15 cellular contexts compared by ENCODE assay signal in the genomic region with DNA sequence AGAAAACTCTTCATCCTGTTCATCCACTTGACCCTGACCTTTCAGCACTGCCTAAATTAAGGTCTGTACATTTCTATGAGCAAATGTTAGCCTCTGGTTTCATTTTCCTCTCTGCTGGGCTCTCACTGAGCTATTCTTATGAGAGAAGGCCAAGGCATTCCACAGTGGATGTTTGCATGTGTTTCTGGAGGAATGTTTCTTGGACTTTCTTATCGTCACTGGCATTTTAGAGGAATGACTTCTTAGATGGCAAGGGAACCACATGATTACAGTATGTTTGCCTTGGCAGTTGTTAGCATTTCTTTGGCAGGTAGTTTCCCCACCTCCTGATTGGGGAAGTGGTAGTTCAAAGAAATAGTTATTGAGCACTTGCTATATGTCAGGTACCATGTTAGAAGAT.
DNase-seq lines count a peak whose midpoint lies in the region; ATAC-seq, FAIRE-seq and TF ChIP-seq lines count a peak whose summit lies in the region.
"Had no signal": no experiment of that assay in that cellular context is flagged by ENCODE, and none has a peak within 500 bp of the region (broad histone marks: within the 10 kb centered on the region; RNA-seq: fewer than 3 reads in every experiment).

No MANE protein-coding gene starts in this region.

- no peak overlapping the region for H3K14ac ChIP-seq in H1 (ENCODE audit: insufficient read length)

- H2BK5ac ChIP-seq in H1 (ENCODE audit: low read depth, low read length) (no peak overlapping the region), mesendoderm (ENCODE audit: low read length) (no peak overlapping the region)

- H3K9ac ChIP-seq in H1 (replicated peaks in 1 of 4; ENCODE audit: extremely low read depth in 1 of 4, low read depth in 3 of 4, low read length in 3 of 4) = no peak overlapping the region
- H3K9ac ChIP-seq in mesendoderm (ENCODE audit: low read length) = no peak overlapping the region
- H3K9ac ChIP-seq: BLaER1 had no signal

- H3K18ac ChIP-seq in H1 (ENCODE audit: extremely low read depth, low read length) (no peak overlapping the region), mesendoderm (ENCODE audit: low read length) (no peak overlapping the region)

- no peaks in the 10 kb centered on the region for H3K36me3 Mint-ChIP-seq in natural killer cell treated with Interleukin-12 subunit alpha and Interleukin-12 subunit beta and Interleukin-15 and Interleukin-18, amount 100 ng/mL, for 72 hours
- H3K36me3 Mint-ChIP-seq: activated CD8-positive, alpha-beta memory T cell treated with anti-CD3 and anti-CD28 coated beads, Interleukin-2, amount 10 ng/mL, durations not matched to agents 7 days and 5 days; natural killer cell had no signal

- CTCF ChIA-PET in H1 (lab: Charles Lee; ENCODE audit: partially characterized antibody) = interaction anchor here (0.7 kb wide), 1 partner anchor 9 kb away, joined by 4 read pairs; no protein-coding TSS in a partner anchor

- no peak for TF ChIP-seq CTCF in H1 (IDR thresholded peaks at IDR 0.05; ENCODE audit: control extremely low read depth in 1 of 3, insufficient read depth in 1 of 3, low read depth in 1 of 3, low read length in 3 of 3)

- H3K9me3 ChIP-seq in H1 (ENCODE audit: insufficient read depth in 2 of 2, low read depth in 1 of 2, low read length in 1 of 2) = no peaks in the 10 kb centered on the region
- H3K9me3 ChIP-seq: BLaER1, spleen had no signal

- H2BK12ac ChIP-seq in H1 (ENCODE audit: low read depth, low read length) = no peak overlapping the region

- H3K27ac Mint-ChIP-seq in natural killer cell treated with Interleukin-12 subunit alpha and Interleukin-12 subunit beta and Interleukin-15 and Interleukin-18, amount 100 ng/mL, for 72 hours = no peak overlapping the region
- H3K27ac Mint-ChIP-seq: activated CD8-positive, alpha-beta memory T cell treated with anti-CD3 and anti-CD28 coated beads, Interleukin-2, amount 10 ng/mL, durations not matched to agents 7 days and 5 days; activated naive CD8-positive, alpha-beta T cell treated with anti-CD3 and anti-CD28 coated beads, Interleukin-2, amount 50 U/mL, for 24 hours; natural killer cell; T-helper 2 cell treated with Interferon-gamma antibody and Interleukin-4, amounts not matched to agents 5 μg/mL and 100 μg/mL, for 36 hours had no signal

- H3K56ac ChIP-seq in H1 (replicated peaks; ENCODE audit: insufficient read length, low read depth, low read length) (no peak overlapping the region), mesendoderm (ENCODE audit: low read length) (no peak overlapping the region)

- H4K91ac ChIP-seq in H1 (replicated peaks; ENCODE audit: insufficient read length, low read length) = no peak overlapping the region

- no peak overlapping the region for H2AFZ ChIP-seq in ACC112 (ENCODE audit: low read length, unreplicated experiment)
- H2AFZ ChIP-seq in H1 (ENCODE audit: low read length) = no peak overlapping the region

- H3K79me2 ChIP-seq in ACC112 (ENCODE audit: control insufficient read depth, insufficient read depth, low read length, unreplicated experiment) = no peaks in the 10 kb centered on the region
- H3K79me2 ChIP-seq in H1 (ENCODE audit: control insufficient read depth in 1 of 2, insufficient read depth in 2 of 2, low read length in 2 of 2) = no peaks in the 10 kb centered on the region
- H3K79me2 ChIP-seq in mesendoderm (ENCODE audit: control insufficient read depth, insufficient read depth, low read length) = no peaks in the 10 kb centered on the region

- no peak overlapping the region for H2BK20ac ChIP-seq in H1 (ENCODE audit: low read length)

- TF ChIP-seq POLR2A in H1 (IDR thresholded peaks at IDR 0.05; ENCODE audit: control extremely low read depth in 1 of 2, low read depth in 2 of 2, low read length in 2 of 2) = no peak

- POLR2A ChIA-PET in H1 (lab: Charles Lee; ENCODE audit: partially characterized antibody) = no interaction called here

- H3K4me2 ChIP-seq in H1 (ENCODE audit: insufficient read depth in 1 of 2, low read depth in 2 of 2, low read length in 2 of 2) = peak overlapping the region; percentile 41 to 56
- no peak overlapping the region for H3K4me2 ChIP-seq in mesendoderm (ENCODE audit: low read length)
- H3K4me2 ChIP-seq: BLaER1 had no signal

- no peak overlapping the region for H3K4ac ChIP-seq in H1 (replicated peaks; ENCODE audit: insufficient read length, low read depth, low read length)
- H3K4ac ChIP-seq in mesendoderm (ENCODE audit: low read depth, low read length) = no peak overlapping the region

- H3K4me1 ChIP-seq in ACC112 (ENCODE audit: control insufficient read depth, insufficient read depth, low read length, unreplicated experiment) = peaks cover 23% of the 10 kb centered on the region
- H3K4me1 ChIP-seq in H1 (replicated peaks in 1 of 4; ENCODE audit: control insufficient read depth in 3 of 4, insufficient read depth in 4 of 4, low read length in 3 of 4) = peaks cover 7 to 17% (median 12%) of the 10 kb centered on the region in 4 experiments
- no peaks in the 10 kb centered on the region for H3K4me1 ChIP-seq in mesendoderm (ENCODE audit: control insufficient read depth, low read depth, low read length)

- H3K79me1 ChIP-seq in H1 (ENCODE audit: low read depth, low read length) (no peaks in the 10 kb centered on the region), mesendoderm (ENCODE audit: low read length) (no peaks in the 10 kb centered on the region)

- 38% methylated on average over 1 of the region's 1 CpG; no CpG with 5 or more reads in 1 of the 2 experiments for WGBS in H1 (ENCODE audit: extremely low coverage in 1 of 2, insufficient coverage in 1 of 2, insufficient read length in 1 of 2, insufficient replicate concordance in 2 of 2, low coverage in 1 of 2, low lambda C conversion rate in 2 of 2, missing lambda C conversion rate in 1 of 2), 2 experiments
- no CpG with 5 or more reads among the region's 1 CpG for WGBS in mesendoderm (ENCODE audit: extremely low coverage, insufficient coverage, low lambda C conversion rate)

- ATAC-seq in natural killer cell treated with Interleukin-12 subunit alpha and Interleukin-12 subunit beta and Interleukin-15 and Interleukin-18, amount 100 ng/mL, for 72 hours = no peak
- ATAC-seq: activated CD8-positive, alpha-beta memory T cell treated with anti-CD3 and anti-CD28 coated beads, Interleukin-2, amount 10 ng/mL, durations not matched to agents 7 days and 5 days; activated naive CD8-positive, alpha-beta T cell treated with anti-CD3 and anti-CD28 coated beads, Interleukin-2, amount 50 U/mL, for 24 hours; natural killer cell had no signal

- no peaks in the 10 kb centered on the region for H3K23me2 ChIP-seq in H1 (ENCODE audit: low read depth, low read length)

- H3K27ac ChIP-seq in ACC112 (ENCODE audit: low read depth, low read length) (peak overlapping the region; percentile 17; the same call in 1 of the 2 replicates), H1 (ENCODE audit: low read depth, low read length) (no peak overlapping the region), mesendoderm (ENCODE audit: low read depth, low read length) (no peak overlapping the region)
- H3K27ac ChIP-seq: BLaER1 had no signal

- H2AK5ac ChIP-seq in H1 (ENCODE audit: low read depth, low read length) (no peak overlapping the region), mesendoderm (ENCODE audit: low read length) (no peak overlapping the region)

- TF ChIP-seq RAD21 in H1 (IDR thresholded peaks at IDR 0.05 in 1 of 2, conservative IDR thresholded peaks at IDR 0.05 in 1 of 2; ENCODE audit: low read depth in 2 of 2, low read length in 2 of 2) = no peak

- no peaks in the 10 kb centered on the region for H3K27me3 ChIP-seq in ACC112 (ENCODE audit: insufficient read depth, low read length)
- no peaks in the 10 kb centered on the region for H3K27me3 ChIP-seq in H1 (replicated peaks in 1 of 4; ENCODE audit: control insufficient read depth in 3 of 4, extremely low read depth in 1 of 4, insufficient read depth in 3 of 4, low read length in 3 of 4)
- H3K27me3 ChIP-seq in mesendoderm (ENCODE audit: insufficient read depth, low read length, poor library complexity) = no peaks in the 10 kb centered on the region
- H3K27me3 ChIP-seq: BLaER1, spleen had no signal

- H4K8ac ChIP-seq in H1 (ENCODE audit: extremely low read depth, insufficient read depth, low read length) (no peak overlapping the region), mesendoderm (ENCODE audit: low read depth, low read length) (no peak overlapping the region)

- H3K4me1 Mint-ChIP-seq in natural killer cell treated with Interleukin-12 subunit alpha and Interleukin-12 subunit beta and Interleukin-15 and Interleukin-18, amount 100 ng/mL, for 72 hours (ENCODE audit: low read depth in 2 of 2) = no peaks in the 10 kb centered on the region
- H3K4me1 Mint-ChIP-seq: activated CD8-positive, alpha-beta memory T cell treated with anti-CD3 and anti-CD28 coated beads, Interleukin-2, amount 10 ng/mL, durations not matched to agents 7 days and 5 days; activated naive CD8-positive, alpha-beta T cell treated with anti-CD3 and anti-CD28 coated beads, Interleukin-2, amount 50 U/mL, for 24 hours; natural killer cell had no signal

- no peak for TF ChIP-seq EP300 in H1 (IDR thresholded peaks at IDR 0.05; ENCODE audit: borderline replicate concordance in 1 of 2, low read depth in 2 of 2, low read length in 2 of 2)

- H4K5ac ChIP-seq in H1 (ENCODE audit: insufficient read length, low read depth, low read length) (no peak overlapping the region), mesendoderm (ENCODE audit: low read length) (no peak overlapping the region)

- H3K4me3 ChIP-seq in ACC112 (ENCODE audit: low read depth, low read length) (no peak overlapping the region), H1 (ENCODE audit: extremely low read depth in 1 of 4, insufficient read depth in 2 of 4, low read depth in 3 of 4, low read length in 4 of 4) (peak overlapping the region in 1 of 4 experiments; percentile 20; a peak in 1 of 8 replicates), mesendoderm (ENCODE audit: low read length) (no peak overlapping the region)
- H3K4me3 ChIP-seq: BLaER1, spleen had no signal

- peak; percentile 60 for FAIRE-seq in H1 (lab: Jason Lieb, UNC)

- H3K27me3 Mint-ChIP-seq in natural killer cell treated with Interleukin-12 subunit alpha and Interleukin-12 subunit beta and Interleukin-15 and Interleukin-18, amount 100 ng/mL, for 72 hours = peaks cover 0 to 14% of the 10 kb centered on the region in 2 donors
- H3K27me3 Mint-ChIP-seq: activated CD8-positive, alpha-beta memory T cell treated with anti-CD3 and anti-CD28 coated beads, Interleukin-2, amount 10 ng/mL, durations not matched to agents 7 days and 5 days; activated naive CD8-positive, alpha-beta T cell treated with anti-CD3 and anti-CD28 coated beads, Interleukin-2, amount 50 U/mL, for 24 hours had no signal

- peak overlapping the region; percentile 53; the same call in 1 of the 2 replicates for H2BK15ac ChIP-seq in H1 (ENCODE audit: low read length)
- no peak overlapping the region for H2BK15ac ChIP-seq in mesendoderm (replicated peaks; ENCODE audit: low read depth)

- no peaks in the 10 kb centered on the region for H3K36me3 ChIP-seq in ACC112 (ENCODE audit: insufficient read depth, low read length)
- no peaks in the 10 kb centered on the region for H3K36me3 ChIP-seq in H1 (ENCODE audit: control insufficient read depth in 2 of 4, insufficient read depth in 4 of 4, low read length in 3 of 4)
- H3K36me3 ChIP-seq in mesendoderm (ENCODE audit: control insufficient read depth, insufficient read depth, low read length) = no peaks in the 10 kb centered on the region
- H3K36me3 ChIP-seq: BLaER1, spleen had no signal

- H3K4me3 Mint-ChIP-seq in natural killer cell treated with Interleukin-12 subunit alpha and Interleukin-12 subunit beta and Interleukin-15 and Interleukin-18, amount 100 ng/mL, for 72 hours = no peak overlapping the region
- H3K4me3 Mint-ChIP-seq: activated CD8-positive, alpha-beta memory T cell treated with anti-CD3 and anti-CD28 coated beads, Interleukin-2, amount 10 ng/mL, durations not matched to agents 7 days and 5 days; activated naive CD8-positive, alpha-beta T cell treated with anti-CD3 and anti-CD28 coated beads, Interleukin-2, amount 50 U/mL, for 24 hours; natural killer cell; T-helper 2 cell treated with Interferon-gamma antibody and Interleukin-4, amounts not matched to agents 5 μg/mL and 100 μg/mL, for 36 hours had no signal

- H4K20me1 ChIP-seq in H1 (replicated peaks in 1 of 2; ENCODE audit: control insufficient read depth in 1 of 2, insufficient read depth in 2 of 2, low read length in 2 of 2) = no peaks in the 10 kb centered on the region
- H4K20me1 ChIP-seq: BLaER1 had no signal

- no peak overlapping the region for H2BK120ac ChIP-seq in H1 (replicated peaks; ENCODE audit: low read depth, low read length)
- no peak overlapping the region for H2BK120ac ChIP-seq in mesendoderm (ENCODE audit: low read depth, low read length)

- H3K23ac ChIP-seq in H1 (ENCODE audit: insufficient read length) (no peak overlapping the region), mesendoderm (ENCODE audit: low read length) (no peak overlapping the region)

- peaks cover 3% of the 10 kb centered on the region for H3K9me3 Mint-ChIP-seq in natural killer cell treated with Interleukin-12 subunit alpha and Interleukin-12 subunit beta and Interleukin-15 and Interleukin-18, amount 100 ng/mL, for 72 hours
- H3K9me3 Mint-ChIP-seq: activated naive CD8-positive, alpha-beta T cell treated with anti-CD3 and anti-CD28 coated beads, Interleukin-2, amount 50 U/mL, for 24 hours; natural killer cell; T-helper 2 cell treated with Interferon-gamma antibody and Interleukin-4, amounts not matched to agents 5 μg/mL and 100 μg/mL, for 36 hours had no signal

- DNase-seq in HT-29 (ENCODE audit: low spot score) = peak; percentile 53
- DNase-seq in H1 (ENCODE audit: low read depth in 1 of 2, low spot score in 2 of 2) = no peak
- DNase-seq in myocyte (ENCODE audit: low read depth) = peak; percentile 51
- DNase-seq in mesendoderm = no peak
- DNase-seq in KG1 (lab: John Stamatoyannopoulos, UW) = no peak
- DNase-seq in NCI-H1048 (lab: John Stamatoyannopoulos, UW) = no peak
- no peak for DNase-seq in natural killer cell treated with Interleukin-12 subunit alpha and Interleukin-12 subunit beta and Interleukin-15 and Interleukin-18, amount 100 ng/mL, for 72 hours (ENCODE audit: low spot score)
- DNase-seq: activated CD8-positive, alpha-beta memory T cell treated with anti-CD3 and anti-CD28 coated beads, Interleukin-2, amount 10 ng/mL, durations not matched to agents 7 days and 5 days; activated naive CD8-positive, alpha-beta T cell treated with anti-CD3 and anti-CD28 coated beads, Interleukin-2, amount 50 U/mL, for 24 hours; GDM1; natural killer cell; spleen had no signal

Comparison
In these comparisons a context has a peak if more than half of its experiments do, and no peak if none do; other contexts are left out.
1. DNase-seq: peak in HT-29 (single experiment) and myocyte (single experiment); none in H1 (0 of 2), mesendoderm (single experiment), KG1 (single experiment), NCI-H1048 (single experiment) and natural killer cell treated with Interleukin-12 subunit alpha and Interleukin-12 subunit beta and Interleukin-15 and Interleukin-18, amount 100 ng/mL, for 72 hours (single experiment).